In the genomic region with DNA sequence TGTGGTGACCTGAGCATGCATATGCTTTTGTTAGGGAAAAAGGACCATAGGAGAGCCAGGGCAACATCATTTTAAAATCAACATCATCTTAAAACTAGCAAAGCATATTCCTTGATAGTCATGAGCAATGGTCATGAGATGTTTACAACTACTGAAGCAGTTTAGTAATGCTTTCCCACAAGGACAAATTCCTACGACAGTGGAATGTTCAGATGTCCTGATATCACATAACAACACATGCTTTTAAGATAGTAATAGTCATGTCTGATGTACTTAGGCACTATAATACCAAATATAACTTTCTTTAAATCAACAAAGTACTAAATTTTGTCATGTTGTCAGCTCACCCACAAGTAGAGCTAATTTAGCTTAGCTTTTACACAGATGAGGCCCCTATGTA, we compare ENCODE assay signal across 23 cellular contexts.
DNase-seq lines count a peak whose midpoint lies in the region; ATAC-seq and TF ChIP-seq lines count a peak whose summit lies in the region.
"Had no signal": no experiment of that assay in that cellular context is flagged by ENCODE, and none has a peak within 500 bp of the region (broad histone marks: within the 10 kb centered on the region; RNA-seq: fewer than 3 reads in every experiment).

No MANE protein-coding gene starts in this region.

- 0 out of 4 replicates have a peak overlapping the region, but pooled peaks of 1 of the 2 experiments have one; percentile 32 for H4K8ac ChIP-seq in IMR-90 (ENCODE audit: low read depth in 2 of 2, low read length in 2 of 2)

- H3K9me3 ChIP-seq in IMR-90 (ENCODE audit: control insufficient read depth, insufficient read depth, low read length): no peaks in the 10 kb centered on the region
- H3K9me3 ChIP-seq in fibroblast of lung (ENCODE audit: control insufficient read depth, insufficient read depth, low read depth, low read length): no peaks in the 10 kb centered on the region
- no peaks in the 10 kb centered on the region for H3K9me3 ChIP-seq in WERI-Rb-1 (ENCODE audit: severe bottlenecking)
- H3K9me3 ChIP-seq in Karpas-422 (ENCODE audit: low read length): peaks cover 8% of the 10 kb centered on the region
- H3K9me3 ChIP-seq: colonic mucosa, right lobe of liver had no signal

- no peak overlapping the region for H3K56ac ChIP-seq in IMR-90 (ENCODE audit: extremely low read depth, insufficient read depth, low read length)

- H2AK9ac ChIP-seq in IMR-90 (replicated peaks; ENCODE audit: low read depth, low read length, poor library complexity): no peak overlapping the region

- H3K27me3 ChIP-seq in IMR-90 (ENCODE audit: control insufficient read depth, insufficient read depth, low read length): no peaks in the 10 kb centered on the region
- H3K27me3 ChIP-seq in fibroblast of lung (ENCODE audit: control insufficient read depth, insufficient read depth, low read length): no peaks in the 10 kb centered on the region
- H3K27me3 ChIP-seq in WERI-Rb-1 (ENCODE audit: insufficient read depth, low read depth, severe bottlenecking): no peaks in the 10 kb centered on the region
- H3K27me3 ChIP-seq in Karpas-422 (ENCODE audit: low read length): no peaks in the 10 kb centered on the region
- H3K27me3 ChIP-seq: colonic mucosa, right lobe of liver, uterus had no signal

- WGBS in IMR-90 (ENCODE audit: extremely low coverage in 2 of 2, insufficient read length in 1 of 2), 2 experiments: no CpG with 5 or more reads among the region's 1 CpG

- ATAC-seq in IMR-90 (ENCODE audit: low read depth) (peak; percentile 89), HG03460 (IDR thresholded peaks at IDR 0.05; ENCODE audit: unreplicated experiment) (no peak)
- ATAC-seq: activated CD4-positive, alpha-beta T cell treated with anti-CD3 and anti-CD28 coated beads for 36 hours; CD8-positive, alpha-beta T cell; HCT116; naive thymus-derived CD4-positive, alpha-beta T cell; right lobe of liver had no signal

- CTCF ChIA-PET in IMR-90 (lab: Yijun Ruan, JAX): no interaction called here

- peak overlapping the region; percentile 71; the same call in 1 of the 2 replicates for H3K14ac ChIP-seq in IMR-90 (replicated peaks; ENCODE audit: low read depth, low read length)

- H3K9me1 ChIP-seq in IMR-90 (ENCODE audit: insufficient read depth, low read length): no peaks in the 10 kb centered on the region

- H4K91ac ChIP-seq in IMR-90 (ENCODE audit: insufficient read depth, low read depth, low read length): no peak overlapping the region; the same call in 1 of the 2 replicates

- H3K79me2 ChIP-seq in fibroblast of lung (ENCODE audit: control insufficient read depth, insufficient read depth, low read length) (no peaks in the 10 kb centered on the region), Karpas-422 (ENCODE audit: low read length) (no peaks in the 10 kb centered on the region)

- H3K27ac ChIP-seq in IMR-90 (ENCODE audit: insufficient read depth, low read length): peak overlapping the region; percentile 63; the same call in 1 of the 2 replicates
- no peak overlapping the region for H3K27ac ChIP-seq in fibroblast of lung (ENCODE audit: insufficient read depth, low read length)
- no peak overlapping the region for H3K27ac ChIP-seq in WERI-Rb-1
- H3K27ac ChIP-seq in Karpas-422 (ENCODE audit: low read length): no peak overlapping the region
- H3K27ac ChIP-seq: colonic mucosa, right lobe of liver, uterus had no signal

- no peaks in the 10 kb centered on the region for H3K27me3 Mint-ChIP-seq in mesothelial cell of epicardium (ENCODE audit: low read depth)
- H3K27me3 Mint-ChIP-seq: activated CD4-positive, alpha-beta T cell treated with anti-CD3 and anti-CD28 coated beads for 36 hours; naive thymus-derived CD4-positive, alpha-beta T cell had no signal

- no peak for TF ChIP-seq POLR2A in IMR-90 (IDR thresholded peaks at IDR 0.05; ENCODE audit: low read depth, low read length)

- no peak overlapping the region for H3K18ac ChIP-seq in IMR-90 (ENCODE audit: low read depth, low read length)

- intact Hi-C loops in IMR-90 (cut with micrococcal nuclease): no loop called here

- no peak overlapping the region for H2BK15ac ChIP-seq in IMR-90 (ENCODE audit: low read depth, low read length)

- H3K9me2 ChIP-seq in Karpas-422 (replicated peaks; ENCODE audit: insufficient read depth, low read length): no peaks in the 10 kb centered on the region; the same call in 1 of the 2 replicates

- dilution Hi-C loops in IMR-90 (cut with HindIII; ENCODE audit: low sequenced_read_pairs, unreplicated experiment): no loop called here

- no peak overlapping the region; the same call in 1 of the 2 replicates for H3K23ac ChIP-seq in IMR-90 (ENCODE audit: low read depth, low read length)

- H3K4me1 ChIP-seq in IMR-90 (ENCODE audit: control insufficient read depth, insufficient read depth, low read length) (no peaks in the 10 kb centered on the region; the same call in none of the 2 replicates), fibroblast of lung (ENCODE audit: control insufficient read depth, extremely low read depth, insufficient read depth, low read length) (no peaks in the 10 kb centered on the region), Karpas-422 (ENCODE audit: low read length) (no peaks in the 10 kb centered on the region)
- H3K4me1 ChIP-seq: colonic mucosa, right lobe of liver, uterus had no signal

- no TSS peak for BruUV-seq in IMR-90 (replicated peaks; lab: Mats Ljungman, UMichigan)

- in situ Hi-C loops in IMR-90 (cut with MboI; ENCODE audit: low sequenced_read_pairs): no loop called here

- H3K9ac ChIP-seq in IMR-90 (ENCODE audit: low read depth, low read length): no peak overlapping the region
- H3K9ac ChIP-seq in fibroblast of lung (ENCODE audit: insufficient read depth, low read length): no peak overlapping the region
- H3K9ac ChIP-seq in Karpas-422 (ENCODE audit: low read length): no peak overlapping the region

- H3K27ac Mint-ChIP-seq in mesothelial cell of epicardium: no peak overlapping the region
- H3K27ac Mint-ChIP-seq: activated CD4-positive, alpha-beta T cell treated with anti-CD3 and anti-CD28 coated beads for 36 hours; CD8-positive, alpha-beta T cell; naive thymus-derived CD4-positive, alpha-beta T cell had no signal

- no peaks in the 10 kb centered on the region for H4K20me1 ChIP-seq in IMR-90 (ENCODE audit: insufficient read depth, low read length)
- no peaks in the 10 kb centered on the region for H4K20me1 ChIP-seq in fibroblast of lung (ENCODE audit: control insufficient read depth, extremely low read depth, insufficient read depth, low read length)
- no peaks in the 10 kb centered on the region for H4K20me1 ChIP-seq in Karpas-422 (ENCODE audit: insufficient read depth, low read depth, low read length)

- H3K4me3 Mint-ChIP-seq in mesothelial cell of epicardium: no peak overlapping the region
- H3K4me3 Mint-ChIP-seq: activated CD4-positive, alpha-beta T cell treated with anti-CD3 and anti-CD28 coated beads for 36 hours; CD8-positive, alpha-beta T cell; naive thymus-derived CD4-positive, alpha-beta T cell had no signal

- DNase-seq in AG10803 (ENCODE audit: low read depth) (peak; percentile 52), IMR-90 (peak; percentile 85), fibroblast of lung (ENCODE audit: low read depth in 2 of 2) (peak; percentile 3 to 16), non-pigmented ciliary epithelial cell (ENCODE audit: low read depth) (peak; percentile 72), mesothelial cell of epicardium (ENCODE audit: low spot score in 2 of 2, unreplicated experiment in 2 of 2) (no peak), WERI-Rb-1 (no peak), Karpas-422 (no peak)
- DNase-seq: activated CD4-positive, alpha-beta T cell treated with anti-CD3 and anti-CD28 coated beads for 36 hours; activated naive CD4-positive, alpha-beta T cell treated with anti-CD3 and anti-CD28 coated beads, Interleukin-2, amount 50 U/mL, for 16 hours; CD8-positive, alpha-beta T cell; colonic mucosa; kidney glomerular epithelial cell; MM.1S; naive thymus-derived CD4-positive, alpha-beta T cell; NCI-H146; OCI-M1; right lobe of liver; SHP77; substantia nigra; T-helper 1 cell; uterus had no signal

- H3K36me3 ChIP-seq in IMR-90 (ENCODE audit: control insufficient read depth, insufficient read depth, low read length) (no peaks in the 10 kb centered on the region), fibroblast of lung (ENCODE audit: control insufficient read depth, insufficient read depth, low read length) (no peaks in the 10 kb centered on the region), WERI-Rb-1 (no peaks in the 10 kb centered on the region), Karpas-422 (ENCODE audit: insufficient read depth, low read length) (no peaks in the 10 kb centered on the region)
- H3K36me3 ChIP-seq: colonic mucosa, right lobe of liver, uterus had no signal

- peak overlapping the region; percentile 56 for H2BK5ac ChIP-seq in IMR-90 (ENCODE audit: low read depth, low read length, poor library complexity, severe bottlenecking)

- H2AFZ ChIP-seq in IMR-90 (replicated peaks; ENCODE audit: low read length, poor library complexity) (no peak overlapping the region), fibroblast of lung (ENCODE audit: low read length) (no peak overlapping the region), Karpas-422 (ENCODE audit: low read length) (no peak overlapping the region)

- no peaks in the 10 kb centered on the region for H3K4me1 Mint-ChIP-seq in mesothelial cell of epicardium
- H3K4me1 Mint-ChIP-seq: activated CD4-positive, alpha-beta T cell treated with anti-CD3 and anti-CD28 coated beads for 36 hours; naive thymus-derived CD4-positive, alpha-beta T cell had no signal

- no peak overlapping the region for H3K4me2 ChIP-seq in IMR-90 (ENCODE audit: low read depth, low read length)
- H3K4me2 ChIP-seq in fibroblast of lung (ENCODE audit: extremely low read depth, insufficient read depth, low read length): no peak overlapping the region
- H3K4me2 ChIP-seq in Karpas-422 (ENCODE audit: low read depth, low read length, poor library complexity, severe bottlenecking): no peak overlapping the region

- TF ChIP-seq RAD21 in IMR-90 (IDR thresholded peaks at IDR 0.05; ENCODE audit: low read length): no peak

- peak overlapping the region; percentile 56; the same call in 1 of the 2 replicates for H3K4ac ChIP-seq in IMR-90 (ENCODE audit: low read depth, low read length)

- H3K36me3 Mint-ChIP-seq in mesothelial cell of epicardium: no peaks in the 10 kb centered on the region
- H3K36me3 Mint-ChIP-seq: CD8-positive, alpha-beta T cell; naive thymus-derived CD4-positive, alpha-beta T cell had no signal

- H2BK20ac ChIP-seq in IMR-90 (ENCODE audit: low read depth, low read length): peak overlapping the region; percentile 86

- POLR2A ChIA-PET in IMR-90 (lab: Charles Lee; ENCODE audit: unreplicated experiment): no interaction called here

- H4K5ac ChIP-seq in IMR-90 (ENCODE audit: low read depth, low read length): no peak overlapping the region

- no peaks in the 10 kb centered on the region for H3K9me3 Mint-ChIP-seq in mesothelial cell of epicardium

- H3K79me1 ChIP-seq in IMR-90 (ENCODE audit: low read depth in 1 of 2, low read length in 2 of 2): no peaks in the 10 kb centered on the region

- H3K4me3 ChIP-seq in AG10803 (ENCODE audit: low read length): no peak overlapping the region
- no peak overlapping the region for H3K4me3 ChIP-seq in IMR-90 (ENCODE audit: insufficient read depth, low read depth, low read length)
- H3K4me3 ChIP-seq in fibroblast of lung (replicated peaks in 1 of 4; ENCODE audit: control extremely low read depth in 1 of 4, insufficient read depth in 1 of 4, low read depth in 3 of 4, low read length in 4 of 4): no peak overlapping the region
- no peak overlapping the region for H3K4me3 ChIP-seq in WERI-Rb-1 (ENCODE audit: low read depth, low read length)
- H3K4me3 ChIP-seq in Karpas-422 (ENCODE audit: low read length): no peak overlapping the region
- H3K4me3 ChIP-seq: colonic mucosa, right lobe of liver, uterus had no signal

- no peak overlapping the region for H2AK5ac ChIP-seq in IMR-90 (ENCODE audit: low read depth, low read length)

- H2BK120ac ChIP-seq in IMR-90 (ENCODE audit: low read depth, low read length): 0 out of 2 replicates have a peak overlapping the region, but pooled peaks have one; percentile 53

- TF ChIP-seq CTCF in AG10803 (conservative IDR thresholded peaks at IDR 0.05; ENCODE audit: low read length) (no peak), IMR-90 (conservative IDR thresholded peaks at IDR 0.05; ENCODE audit: low read depth, low read length) (no peak), fibroblast of lung (conservative IDR thresholded peaks at IDR 0.05 in 1 of 2, IDR thresholded peaks at IDR 0.05 in 1 of 2; ENCODE audit: low read depth in 1 of 2, low read length in 2 of 2) (no peak), mesothelial cell of epicardium (IDR thresholded peaks at IDR 0.05; ENCODE audit: unreplicated experiment) (no peak), WERI-Rb-1 (IDR thresholded peaks at IDR 0.05; ENCODE audit: low read depth, low read length) (no peak)

Comparison
In these comparisons a context has a peak if more than half of its experiments do, and no peak if none do; other contexts are left out.
1. DNase-seq: peak in AG10803 (single experiment), IMR-90 (single experiment), fibroblast of lung (2 of 2) and non-pigmented ciliary epithelial cell (single experiment); none in mesothelial cell of epicardium (0 of 2), WERI-Rb-1 (single experiment) and Karpas-422 (single experiment).